34 cellular contexts compared by ENCODE assay signal in genomic region chr4:161134795-161135194, GRCh38.
"Had no signal": no experiment of that assay in that cellular context is flagged by ENCODE, and none has a peak within 500 bp of the region (broad histone marks: within the 10 kb centered on the region; RNA-seq: fewer than 3 reads in every experiment).

No MANE protein-coding gene starts in this region.

- FAIRE-seq: astrocyte, bronchial epithelial cell had no signal

- H3K9me3 ChIP-seq: ascending aorta, body of pancreas had no signal

- ATAC-seq: activated naive CD4-positive, alpha-beta T cell treated with anti-CD3 and anti-CD28 coated beads, Interleukin-2, amount 50 U/mL, for 72 hours; activated naive CD8-positive, alpha-beta T cell treated with anti-CD3 and anti-CD28 coated beads, Interleukin-2, amount 50 U/mL, for 24 hours; activated T-cell treated with anti-CD3 and anti-CD28 coated beads, Interleukin-2, amount 50 U/mL, for 4 hours; activated T-cell treated with anti-CD3 and anti-CD28 coated beads, Interleukin-2, amount 50 U/mL, for 72 hours; activated T-helper 17 cell treated with anti-CD3 and anti-CD28 coated beads, Interleukin-2, amount 50 U/mL, for 72 hours; body of pancreas had no signal

- DNase-seq: activated effector memory CD4-positive, alpha-beta T cell treated with anti-CD3 and anti-CD28 coated beads, Interleukin-2, amount 50 U/mL, for 16 hours; activated effector memory CD4-positive, alpha-beta T cell treated with Interleukin-2 at 50 U/mL for 16 hours; activated gamma-delta T cell; activated gamma-delta T cell treated with Interleukin-2 at 50 U/mL for 16 hours; activated naive CD4-positive, alpha-beta T cell; activated naive CD4-positive, alpha-beta T cell treated with anti-CD3 and anti-CD28 coated beads for 36 hours; activated naive CD4-positive, alpha-beta T cell treated with anti-CD3 and anti-CD28 coated beads, Interleukin-2, amount 10 ng/mL, durations not matched to agents 7 days and 5 days; activated naive CD4-positive, alpha-beta T cell treated with anti-CD3 and anti-CD28 coated beads, Interleukin-2, amount 50 U/mL, for 16 hours; activated naive CD4-positive, alpha-beta T cell treated with Interleukin-2 at 50 U/mL for 16 hours; activated naive CD8-positive, alpha-beta T cell treated with anti-CD3 and anti-CD28 coated beads for 36 hours; activated naive CD8-positive, alpha-beta T cell treated with anti-CD3 and anti-CD28 coated beads, Interleukin-2, amount 10 ng/mL, durations not matched to agents 7 days and 5 days; activated naive CD8-positive, alpha-beta T cell treated with anti-CD3 and anti-CD28 coated beads, Interleukin-2, amount 50 U/mL, for 24 hours; activated T-cell treated with anti-CD3 and anti-CD28 coated beads, Interleukin-2, amount 50 U/mL, for 1 hour; activated T-cell treated with anti-CD3 and anti-CD28 coated beads, Interleukin-2, amount 50 U/mL, for 24 hours; activated T-cell treated with anti-CD3 and anti-CD28 coated beads, Interleukin-2, amount 50 U/mL, for 4 hours; activated T-cell treated with anti-CD3 and anti-CD28 coated beads, Interleukin-2, amount 50 U/mL, for 48 hours; activated T-cell treated with anti-CD3 and anti-CD28 coated beads, Interleukin-2, amount 50 U/mL, for 72 hours; adrenal gland; amniotic stem cell; amygdala; anterior cingulate cortex; aorta; body of pancreas; brain microvascular endothelial cell; caudate nucleus; central memory CD4-positive, alpha-beta T cell; cerebellar nuclear complex had no signal

- H3K4me1 ChIP-seq: adrenal gland, ascending aorta, body of pancreas, breast epithelium had no signal

- H3K4me3 ChIP-seq: adrenal gland, ascending aorta, body of pancreas, breast epithelium, cardiac muscle cell had no signal

- H3K27ac ChIP-seq: adrenal gland, ascending aorta, body of pancreas, brain microvascular endothelial cell, breast epithelium, cardiac muscle cell had no signal

- H3K36me3 ChIP-seq: adrenal gland, ascending aorta, brain microvascular endothelial cell, breast epithelium, cardiac muscle cell had no signal

- H3K27me3 ChIP-seq: adrenal gland, ascending aorta, body of pancreas, brain microvascular endothelial cell, breast epithelium, cardiac muscle cell had no signal
